In the genomic region with DNA sequence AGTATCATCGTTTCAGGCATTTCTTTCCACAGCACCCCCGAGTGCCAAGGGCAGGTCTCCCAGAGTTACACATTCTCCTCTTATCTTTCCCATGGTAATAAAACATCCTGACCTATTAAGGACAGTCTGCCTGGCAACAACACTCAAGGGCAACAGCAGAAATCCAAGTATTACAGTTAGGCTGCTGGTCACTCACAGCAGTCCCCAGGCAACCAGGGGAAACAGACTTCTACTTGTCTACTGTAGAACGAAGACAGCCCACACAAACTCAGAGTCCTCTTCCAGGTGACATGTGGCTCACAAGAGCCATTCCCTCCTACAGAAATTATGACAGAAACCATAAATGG, we compare ENCODE assay signal across 15 cellular contexts. TPM values are rescaled to one million over a fixed set of nuclear protein-coding genes. Genes with fewer than 3 reads are reported as not detected.
A peak's percentile ranks its signal among the peaks of the same experiment; 100 is the strongest.
DNase-seq lines count a peak whose midpoint lies in the region; ATAC-seq and TF ChIP-seq lines count a peak whose summit lies in the region.
"Had no signal": no experiment of that assay in that cellular context is flagged by ENCODE, and none has a peak within 500 bp of the region (broad histone marks: within the 10 kb centered on the region; RNA-seq: fewer than 3 reads in every experiment).

No MANE protein-coding gene starts in this region.

- 15 to 16% methylated on average over 3 of the region's 3 CpGs for whole genome bisulfite sequencing in body of pancreas, 2 donors

- no peak overlapping the region for H3K4me3 ChIP-seq in body of pancreas
- H3K4me3 ChIP-seq: skin epidermis had no signal

- no peak overlapping the region for H3K4me3 Mint-ChIP-seq in osteocyte (ENCODE audit: unreplicated experiment)
- no peak overlapping the region for H3K4me3 Mint-ChIP-seq in activated naive CD8-positive, alpha-beta T cell treated with anti-CD3 and anti-CD28 coated beads for 36 hours

- peaks cover 0 to 9% of the 10 kb centered on the region in 2 donors for H3K36me3 ChIP-seq in body of pancreas (replicated peaks in 1 of 2; ENCODE audit: insufficient read depth in 1 of 2, low read depth in 2 of 2)

- H3K27ac Mint-ChIP-seq in osteocyte (ENCODE audit: unreplicated experiment): peak overlapping the region; percentile 16
- no peak overlapping the region for H3K27ac Mint-ChIP-seq in activated naive CD8-positive, alpha-beta T cell treated with anti-CD3 and anti-CD28 coated beads for 36 hours

- H3K4me1 ChIP-seq in body of pancreas: peaks cover 24% of the 10 kb centered on the region

- TF ChIP-seq CTCF in body of pancreas (IDR thresholded peaks at IDR 0.05) (no peak), osteocyte (IDR thresholded peaks at IDR 0.05) (no peak), GM10266 (IDR thresholded peaks at IDR 0.05; ENCODE audit: control insufficient read depth, insufficient read depth, low read depth, missing control alignments) (no peak)

- peaks cover 40% of the 10 kb centered on the region for H3K36me3 Mint-ChIP-seq in osteocyte (ENCODE audit: unreplicated experiment)
- peaks cover 38% of the 10 kb centered on the region for H3K36me3 Mint-ChIP-seq in activated naive CD8-positive, alpha-beta T cell treated with anti-CD3 and anti-CD28 coated beads for 36 hours

- peak overlapping the region in 3 of 4 donors; percentile 57 to 69 (median 63) for H3K27ac ChIP-seq in body of pancreas
- H3K27ac ChIP-seq: neutrophil had no signal

- no peaks in the 10 kb centered on the region for H3K9me3 ChIP-seq in body of pancreas
- H3K9me3 ChIP-seq: neutrophil had no signal

- peaks cover 13% of the 10 kb centered on the region for H3K4me1 Mint-ChIP-seq in osteocyte (ENCODE audit: unreplicated experiment)
- H3K4me1 Mint-ChIP-seq in activated naive CD8-positive, alpha-beta T cell treated with anti-CD3 and anti-CD28 coated beads for 36 hours: peaks cover 14% of the 10 kb centered on the region

- peak; percentile 87 for ATAC-seq in body of pancreas

- H3K27me3 ChIP-seq in body of pancreas: no peaks in the 10 kb centered on the region
- H3K27me3 ChIP-seq: neutrophil had no signal

- no peaks in the 10 kb centered on the region for H3K9me3 Mint-ChIP-seq in osteocyte (ENCODE audit: unreplicated experiment)
- H3K9me3 Mint-ChIP-seq in activated naive CD8-positive, alpha-beta T cell treated with anti-CD3 and anti-CD28 coated beads for 36 hours: no peaks in the 10 kb centered on the region

- intact Hi-C loops in body of pancreas (cut with DNase I): no loop called here

- DNase-seq in ELF-1 (ENCODE audit: low read depth, low spot score): peak; percentile 18
- peak; percentile 39 to 64 (median 48) for DNase-seq in body of pancreas
- peak; percentile 12 for DNase-seq in kidney glomerular epithelial cell (lab: John Stamatoyannopoulos, UW)
- no peak for DNase-seq in osteocyte (ENCODE audit: extremely low spot score, unreplicated experiment)
- DNase-seq in activated naive CD8-positive, alpha-beta T cell treated with anti-CD3 and anti-CD28 coated beads for 36 hours: no peak
- DNase-seq in GM10266 (ENCODE audit: extremely low spot score): no peak
- no peak for DNase-seq in RPMI8226
- no peak for DNase-seq in NCI-H2081 treated with DMSO at 0.1 percent for 48 hours (lab: John Stamatoyannopoulos, UW)
- DNase-seq: activated CD4-positive, CD25-positive, alpha-beta regulatory T cell treated with anti-CD3 and anti-CD28 coated beads, Interleukin-2, amount 50 U/mL, for 72 hours; activated naive CD4-positive, alpha-beta T cell; NK-92 treated with Interleukin-12 subunit alpha and Interleukin-12 subunit beta, amount 100 ng/mL, for 24 hours; stimulated activated naive CD4-positive, alpha-beta T cell; T-helper 2 cell had no signal

- H3K27me3 Mint-ChIP-seq in osteocyte (ENCODE audit: unreplicated experiment): no peaks in the 10 kb centered on the region
- H3K27me3 Mint-ChIP-seq in activated naive CD8-positive, alpha-beta T cell treated with anti-CD3 and anti-CD28 coated beads for 36 hours: no peaks in the 10 kb centered on the region

- TF ChIP-seq POLR2A in body of pancreas (IDR thresholded peaks at IDR 0.05): no peak

RNA-seq across cellular contexts. Expression of gene RCBTB1, which starts 24.3 kb away (rescaled TPM):
- total RNA-seq in body of pancreas (10 to 100 TPM in 1 of 2 donors, 1 to 10 TPM in 1; 6.3 to 12.2 TPM), osteocyte (26.2 and 29.3 TPM in 2 replicates)
- 10 to 100 TPM; 13.2 to 14.6 TPM for total RNA-seq in activated naive CD8-positive, alpha-beta T cell treated with anti-CD3 and anti-CD28 coated beads for 36 hours

Comparison
In these comparisons a context has a peak if more than half of its experiments do, and no peak if none do; other contexts are left out.
1. DNase-seq: peak in ELF-1 (single experiment), body of pancreas (4 of 4) and kidney glomerular epithelial cell (single experiment); none in osteocyte (single experiment), activated naive CD8-positive, alpha-beta T cell treated with anti-CD3 and anti-CD28 coated beads for 36 hours (single experiment), GM10266 (single experiment), RPMI8226 (single experiment) and NCI-H2081 treated with DMSO at 0.1 percent for 48 hours (single experiment).